Comparison of ENCODE assay signal across 16 cellular contexts in the genomic region with DNA sequence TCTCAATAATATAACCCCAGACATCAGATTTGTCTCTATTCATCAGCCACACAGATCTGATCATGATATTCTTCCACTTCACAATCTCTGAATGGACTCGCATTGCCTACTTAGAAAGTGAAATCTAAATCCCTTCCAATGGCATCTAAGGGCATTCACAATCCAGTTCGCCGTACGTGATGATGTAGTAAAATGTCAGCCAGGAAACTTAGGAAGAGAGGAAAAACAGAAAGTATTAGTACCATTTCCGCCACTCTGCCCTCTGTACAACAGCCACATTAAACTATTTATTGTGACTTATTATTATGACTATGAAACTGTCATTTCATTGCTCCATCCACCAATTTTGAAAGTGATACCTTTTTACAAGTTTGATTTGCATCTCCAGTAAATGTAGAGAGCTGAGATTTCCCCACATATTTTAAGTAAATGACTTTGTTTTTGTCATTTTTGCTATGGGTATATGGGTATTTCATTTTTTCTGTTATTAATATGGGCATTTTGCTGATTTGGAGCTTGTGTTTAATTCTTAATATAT.
DNase-seq lines count a peak whose midpoint lies in the region; ATAC-seq, FAIRE-seq and TF ChIP-seq lines count a peak whose summit lies in the region.
"Had no signal": no experiment of that assay in that cellular context is flagged by ENCODE, and none has a peak within 500 bp of the region (broad histone marks: within the 10 kb centered on the region; RNA-seq: fewer than 3 reads in every experiment).

No MANE protein-coding gene starts in this region.

- no peak for TF ChIP-seq POLR2A in GM12892 (IDR thresholded peaks at IDR 0.05; ENCODE audit: low read depth, low read length)

- intact Hi-C loops in Right ventricle myocardium superior (cut with DNase I), result no loop called here

- peak; percentile 37 for ATAC-seq in GM19043 (IDR thresholded peaks at IDR 0.05; ENCODE audit: low read depth, unreplicated experiment)
- ATAC-seq in HG02678 (IDR thresholded peaks at IDR 0.05; ENCODE audit: unreplicated experiment), result peak; percentile 48
- peak; percentile 53 for ATAC-seq in HG03460 (IDR thresholded peaks at IDR 0.05; ENCODE audit: unreplicated experiment)
- no peak for ATAC-seq in GM21576 (IDR thresholded peaks at IDR 0.05; ENCODE audit: unreplicated experiment)
- no peak for ATAC-seq in Right ventricle myocardium superior (ENCODE audit: poor library complexity)
- ATAC-seq: gastrocnemius medialis, natural killer cell had no signal

- DNase-seq in GM12892 (ENCODE audit: insufficient read length) (no peak), COLO829 (ENCODE audit: low spot score) (no peak), SW 1271 (lab: John Stamatoyannopoulos, UW) (no peak), Right ventricle myocardium superior (no peak)
- DNase-seq: BE2C; gastrocnemius medialis; GDM1; GOT3; natural killer cell; NCI-H1417 treated with DMSO at 0.1 percent for 48 hours; NK-92 treated with Interleukin-12 subunit alpha and Interleukin-12 subunit beta, amount 100 ng/mL, for 24 hours; transverse colon had no signal

- peak; percentile 48 for FAIRE-seq in GM12892 (lab: Jason Lieb, UNC)

Comparison
In these comparisons a context has a peak if more than half of its experiments do, and no peak if none do; other contexts are left out.
1. ATAC-seq: peak in GM19043 (single experiment), HG02678 (single experiment) and HG03460 (single experiment); none in GM21576 (single experiment) and Right ventricle myocardium superior (single experiment).